In genomic region chr4:119683518-119683917, GRCh38 we compare ENCODE assay signal across 15 cellular contexts. TPM values are rescaled to one million over a fixed set of nuclear protein-coding genes. Genes with fewer than 3 reads are reported as not detected.
A peak's percentile ranks its signal among the peaks of the same experiment; 100 is the strongest.
DNase-seq lines count a peak whose midpoint lies in the region; ATAC-seq and TF ChIP-seq lines count a peak whose summit lies in the region.
"Had no signal": no experiment of that assay in that cellular context is flagged by ENCODE, and none has a peak within 500 bp of the region (broad histone marks: within the 10 kb centered on the region; RNA-seq: fewer than 3 reads in every experiment).

No MANE protein-coding gene starts in this region.

- peaks cover 17% of the 10 kb centered on the region for H3K4me1 Mint-ChIP-seq in MCF 10A (ENCODE audit: insufficient read depth, unreplicated experiment)
- H3K4me1 Mint-ChIP-seq: activated naive CD8-positive, alpha-beta T cell treated with anti-CD3 and anti-CD28 coated beads for 36 hours had no signal

- TF ChIP-seq CTCF in MCF 10A (IDR thresholded peaks at IDR 0.05; ENCODE audit: unreplicated experiment), result no peak
- no peak for TF ChIP-seq CTCF in breast epithelium (IDR thresholded peaks at IDR 0.05)
- no peak for TF ChIP-seq CTCF in cardiac fibroblast (IDR thresholded peaks at IDR 0.05; ENCODE audit: low read depth, low read length)
- no peak for TF ChIP-seq CTCF in hepatocyte (IDR thresholded peaks at IDR 0.05; ENCODE audit: poor library complexity)
- no peak for TF ChIP-seq CTCF in thoracic aorta (IDR thresholded peaks at IDR 0.05)

- 12% methylated on average over 1 of the region's 1 CpG for WGBS in hepatocyte (ENCODE audit: low lambda C conversion rate, missing lambda C conversion rate)

- H3K4me3 ChIP-seq in breast epithelium (no peak overlapping the region), cardiac fibroblast (replicated peaks in 1 of 2; ENCODE audit: low read depth in 2 of 2, low read length in 2 of 2) (no peak overlapping the region), hepatocyte (no peak overlapping the region), thoracic aorta (no peak overlapping the region)
- H3K4me3 ChIP-seq: spleen had no signal

- TF ChIP-seq POLR2A in breast epithelium (IDR thresholded peaks at IDR 0.05), result no peak

- POLR2A ChIA-PET in MCF 10A (lab: Yijun Ruan, JAX), result no interaction called here

- DNase-seq in MCF 10A (ENCODE audit: unreplicated experiment) (peak; percentile 66), breast epithelium (ENCODE audit: low spot score in 2 of 2) (no peak), cardiac fibroblast (ENCODE audit: low read depth in 2 of 2) (peak; percentile 31 to 82), hepatocyte (ENCODE audit: low spot score) (peak; percentile 10), thoracic aorta (ENCODE audit: low spot score) (no peak), SW 1271 (lab: John Stamatoyannopoulos, UW) (no peak)
- DNase-seq: activated naive CD8-positive, alpha-beta T cell treated with anti-CD3 and anti-CD28 coated beads for 36 hours; DMS53; GOT3; NCI-H1092 treated with DMSO at 0.1 percent for 48 hours; NCI-H510A treated with DMSO at 0.1 percent for 48 hours; spleen had no signal

- peak overlapping the region; percentile 13 for H3K27ac Mint-ChIP-seq in MCF 10A (ENCODE audit: low read depth, unreplicated experiment)
- H3K27ac Mint-ChIP-seq: activated naive CD8-positive, alpha-beta T cell treated with anti-CD3 and anti-CD28 coated beads for 36 hours had no signal

- no peaks in the 10 kb centered on the region for H3K9me2 ChIP-seq in hepatocyte (replicated peaks; ENCODE audit: insufficient read depth)

- H3K9me3 Mint-ChIP-seq in MCF 10A (ENCODE audit: unreplicated experiment), result no peaks in the 10 kb centered on the region
- H3K9me3 Mint-ChIP-seq: activated naive CD8-positive, alpha-beta T cell treated with anti-CD3 and anti-CD28 coated beads for 36 hours had no signal

- no peaks in the 10 kb centered on the region for H4K20me1 ChIP-seq in hepatocyte (ENCODE audit: insufficient read depth, poor library complexity, severe bottlenecking)

- BruUV-seq in MCF 10A (replicated peaks; lab: Mats Ljungman, UMichigan), result no TSS peak

- no peak overlapping the region for H3K4me2 ChIP-seq in hepatocyte

- H3K79me2 ChIP-seq in hepatocyte, result no peaks in the 10 kb centered on the region

- no peak overlapping the region for H3K4me3 Mint-ChIP-seq in MCF 10A (ENCODE audit: unreplicated experiment)
- H3K4me3 Mint-ChIP-seq: activated naive CD8-positive, alpha-beta T cell treated with anti-CD3 and anti-CD28 coated beads for 36 hours had no signal

- no peak overlapping the region for H3K27ac ChIP-seq in breast epithelium
- H3K27ac ChIP-seq in hepatocyte, result peak overlapping the region; percentile 28
- H3K27ac ChIP-seq in thoracic aorta, result peak overlapping the region; percentile 32 to 63
- H3K27ac ChIP-seq: RWPE1, spleen had no signal

- H3K36me3 ChIP-seq in breast epithelium (no peaks in the 10 kb centered on the region), hepatocyte (replicated peaks; ENCODE audit: insufficient read depth, low read depth) (no peaks in the 10 kb centered on the region), thoracic aorta (no peaks in the 10 kb centered on the region)
- H3K36me3 ChIP-seq: spleen had no signal

- ATAC-seq in thoracic aorta (ENCODE audit: insufficient number of reproducible peaks, low FRiP score, low read depth) (peak; percentile 76), HG03460 (IDR thresholded peaks at IDR 0.05; ENCODE audit: unreplicated experiment) (no peak), HG03196 (IDR thresholded peaks at IDR 0.05; ENCODE audit: unreplicated experiment) (no peak)

- no peak overlapping the region for H2AFZ ChIP-seq in hepatocyte

- H3K4me1 ChIP-seq in breast epithelium, result no peaks in the 10 kb centered on the region
- H3K4me1 ChIP-seq in hepatocyte (ENCODE audit: insufficient read depth), result peaks cover 11% of the 10 kb centered on the region
- peaks cover 31 to 47% of the 10 kb centered on the region in 2 donors for H3K4me1 ChIP-seq in thoracic aorta (ENCODE audit: control insufficient read depth in 1 of 2, low read depth in 2 of 2)
- H3K4me1 ChIP-seq: spleen had no signal

- no peaks in the 10 kb centered on the region for H3K27me3 Mint-ChIP-seq in MCF 10A (ENCODE audit: insufficient read depth, unreplicated experiment)

- no peaks in the 10 kb centered on the region for H3K36me3 Mint-ChIP-seq in MCF 10A (ENCODE audit: insufficient read depth, unreplicated experiment)
- H3K36me3 Mint-ChIP-seq: activated naive CD8-positive, alpha-beta T cell treated with anti-CD3 and anti-CD28 coated beads for 36 hours had no signal

- H3K9me3 ChIP-seq in breast epithelium (no peaks in the 10 kb centered on the region), hepatocyte (ENCODE audit: low read depth) (no peaks in the 10 kb centered on the region), thoracic aorta (no peaks in the 10 kb centered on the region)
- H3K9me3 ChIP-seq: spleen had no signal

- CTCF ChIA-PET in MCF 10A (lab: Yijun Ruan, JAX), result interaction anchor here (0.6 kb wide), 1 partner anchor 125 kb away, joined by 5 read pairs; no protein-coding TSS in a partner anchor

- intact Hi-C loops in MCF 10A (cut with micrococcal nuclease) (no loop called here), breast epithelium (cut with DNase I; ENCODE audit: low total_unique reads) (no loop called here)

- H3K27me3 ChIP-seq in breast epithelium, result no peaks in the 10 kb centered on the region
- H3K27me3 ChIP-seq in hepatocyte, result no peaks in the 10 kb centered on the region
- H3K27me3 ChIP-seq in thoracic aorta (replicated peaks; ENCODE audit: insufficient read depth), result no peaks in the 10 kb centered on the region
- H3K27me3 ChIP-seq: spleen had no signal

RNA-seq across cellular contexts. Expression of gene PDE5A, which starts 54.9 kb away (rescaled TPM):
- total RNA-seq in MCF 10A (2022) (0.71 and 0.89 TPM in 2 replicates), breast epithelium (10 to 100 TPM in 2 of 3 donors, 1 to 10 TPM in 1; 7.5 to 49.8 (median 21.6) TPM), hepatocyte (33.2 and 35.8 TPM in 2 replicates), thoracic aorta (100 to 1,000 TPM; 158 to 223 TPM)
- polyA plus RNA-seq in hepatocyte, result 7.7 and 9.7 TPM in 2 replicates
- total RNA-seq: activated naive CD8-positive, alpha-beta T cell treated with anti-CD3 and anti-CD28 coated beads for 36 hours had no signal

Comparison
In these comparisons a context has a peak if more than half of its experiments do, and no peak if none do; other contexts are left out.
1. DNase-seq: peak in MCF 10A (single experiment), cardiac fibroblast (2 of 2) and hepatocyte (single experiment); none in breast epithelium (0 of 2), thoracic aorta (single experiment) and SW 1271 (0 of 2).
2. H3K27ac ChIP-seq: peak in hepatocyte (single experiment) and thoracic aorta (2 of 2); none in breast epithelium (0 of 2).